ENCODE assay signal across 8 cellular contexts in genomic region chr15:42736793-42737528, GRCh38. TPM values are rescaled to one million over a fixed set of nuclear protein-coding genes. Genes with fewer than 3 reads are reported as not detected.
A peak's percentile ranks its signal among the peaks of the same experiment; 100 is the strongest.
DNase-seq lines count a peak whose midpoint lies in the region; ATAC-seq and TF ChIP-seq lines count a peak whose summit lies in the region.

Gene CDAN1 (minus strand): TSS chr15:42737128. CDS start chr15:42737102, 26 bp downstream.

- peaks cover 5 to 29% (median 17%) of the 10 kb centered on the region in 4 donors for H3K36me3 ChIP-seq in liver (ENCODE audit: control insufficient read depth in 4 of 4, insufficient read depth in 3 of 4, low read depth in 1 of 4, low read length in 3 of 4)

- WGBS in liver, result under 1% methylated on average over 76 of the region's 76 CpGs

- H3K27ac ChIP-seq in liver (ENCODE audit: low read depth in 1 of 2, low read length in 2 of 2), result peak within 1 kb of the TSS; percentile 81 to 85

- peaks cover 3 to 21% (median 16%) of the 10 kb centered on the region in 4 donors for H3K4me1 ChIP-seq in liver (ENCODE audit: control insufficient read depth in 4 of 4, insufficient read depth in 4 of 4, low read length in 3 of 4)

- H3K9ac ChIP-seq in liver (ENCODE audit: low read depth in 1 of 2, low read length in 2 of 2), result peak within 1 kb of the TSS; percentile 43 to 92

- DNase-seq in Ammon's horn (ENCODE audit: low spot score) (peak; percentile 88), GM19238 (ENCODE audit: insufficient read length, low spot score) (peak; percentile 98), NCI-H774 (lab: John Stamatoyannopoulos, UW) (peak; percentile 82), dermis microvascular lymphatic vessel endothelial cell (ENCODE audit: low read depth in 2 of 2) (peak; percentile 33 to 84)
- peak; percentile 88 to 89 for DNase-seq in activated CD4-positive, alpha-beta T cell treated with anti-CD3 and anti-CD28 coated beads, Interleukin-2, amount 50 U/mL, for 4 hours
- peak; percentile 90 to 96 for DNase-seq in stimulated activated CD4-positive, alpha-beta T cell treated with anti-CD3 and anti-CD28 coated beads, Interleukin-2, amount 100 ng/mL, for 48 hours

- no peak for TF ChIP-seq RAD21 in liver (IDR thresholded peaks at IDR 0.05)

- ATAC-seq in HG03439 (IDR thresholded peaks at IDR 0.05; ENCODE audit: unreplicated experiment), result peak; percentile 67

- peak within 1 kb of the TSS; percentile 84 to 97 (median 93) for H3K4me3 ChIP-seq in liver (ENCODE audit: low read depth in 1 of 3, low read length in 3 of 3)

- no peak for TF ChIP-seq CTCF in liver (IDR thresholded peaks at IDR 0.05; ENCODE audit: low read depth, low read length, missing input control)

- H3K27me3 ChIP-seq in liver (ENCODE audit: control insufficient read depth in 4 of 4, insufficient read depth in 4 of 4, low read length in 3 of 4), result no peaks in the 10 kb centered on the region

- no peaks in the 10 kb centered on the region for H3K9me3 ChIP-seq in liver (ENCODE audit: control insufficient read depth in 4 of 4, low read length in 3 of 4)

TF ChIP-seq in liver, 16 proteins besides CTCF, POLR2A, EP300 and RAD21:
- no peak for TF ChIP-seq FOXA1 (IDR thresholded peaks at IDR 0.05)
- TF ChIP-seq RXRA (IDR thresholded peaks at IDR 0.05), result peak in 1 of 2 donors; percentile 50
- no peak for TF ChIP-seq NR2F2 (IDR thresholded peaks at IDR 0.05)
- peak; percentile 50 for TF ChIP-seq YY1 (IDR thresholded peaks at IDR 0.05)
- TF ChIP-seq SP1 (IDR thresholded peaks at IDR 0.05), result no peak

RNA-seq across cellular contexts. Expression of gene CDAN1, which starts in this region (rescaled TPM):
- total RNA-seq in dermis microvascular lymphatic vessel endothelial cell (7.4 and 9.2 TPM in 2 replicates), liver (1 to 10 TPM; 9.4 to 9.5 TPM)
- 1 to 10 TPM; 2.4 to 4.9 TPM for polyA plus RNA-seq in liver

Comparison
In these comparisons a context has a peak if more than half of its experiments do, and no peak if none do; other contexts are left out.
1. Peak in every context shown above with its lines: DNase-seq, ATAC-seq, H3K4me3 ChIP-seq and H3K27ac ChIP-seq.